8 cellular contexts compared by ENCODE assay signal in genomic region chr5:150144211-150144801, GRCh38. TPM values are rescaled to one million over a fixed set of nuclear protein-coding genes. Genes with fewer than 3 reads are reported as not detected.
DNase-seq lines count a peak whose midpoint lies in the region; ATAC-seq, FAIRE-seq and TF ChIP-seq lines count a peak whose summit lies in the region.

No MANE protein-coding gene starts in this region.

- TF ChIP-seq CTCF in Peyer's patch (IDR thresholded peaks at IDR 0.05): no peak
- no peak for TF ChIP-seq CTCF in tibial nerve (IDR thresholded peaks at IDR 0.05)

- H3K9me3 ChIP-seq in Peyer's patch (no peaks in the 10 kb centered on the region), esophagus (ENCODE audit: control insufficient read depth in 2 of 2, insufficient read depth in 1 of 2, low read depth in 1 of 2, low read length in 1 of 2) (no peaks in the 10 kb centered on the region), muscle layer of colon (ENCODE audit: low read length) (no peaks in the 10 kb centered on the region), tibial nerve (no peaks in the 10 kb centered on the region)

- H3K36me3 ChIP-seq in Peyer's patch (no peaks in the 10 kb centered on the region), esophagus (ENCODE audit: control insufficient read depth in 2 of 2, insufficient read depth in 2 of 2, low read length in 1 of 2) (no peaks in the 10 kb centered on the region), muscle layer of colon (ENCODE audit: insufficient read depth, low read length) (no peaks in the 10 kb centered on the region), tibial nerve (no peaks in the 10 kb centered on the region)

- TF ChIP-seq EP300 in tibial nerve (IDR thresholded peaks at IDR 0.05): peak; percentile 70 to 87

- H3K4me1 ChIP-seq in Peyer's patch (peaks cover 0 to 66% (median 0%) of the 10 kb centered on the region in 4 donors), esophagus (ENCODE audit: control insufficient read depth in 2 of 2, insufficient read depth in 2 of 2, low read length in 1 of 2) (peaks cover 3 to 18% of the 10 kb centered on the region in 2 donors), muscle layer of colon (ENCODE audit: insufficient read depth, low read length) (peaks cover 57% of the 10 kb centered on the region), tibial nerve (peaks cover 3 to 99% (median 90%) of the 10 kb centered on the region in 4 donors)

- H3K4me3 ChIP-seq in Peyer's patch (no peak overlapping the region), esophagus (ENCODE audit: low read depth in 1 of 2, low read length in 2 of 2) (no peak overlapping the region), muscle layer of colon (ENCODE audit: low read depth in 1 of 2, low read length in 2 of 2) (peak overlapping the region in 1 of 2 donors; percentile 16), tibial nerve (peak overlapping the region in 3 of 4 donors; percentile 12 to 37 (median 17))

- DNase-seq in Peyer's patch (no peak), tibial nerve (ENCODE audit: low spot score in 2 of 2) (peak in 1 of 2 donors; percentile 74), H54 (ENCODE audit: insufficient read length, low spot score) (no peak), dermis blood vessel endothelial cell (no peak), NCI-H1436 treated with DMSO at 0.1 percent for 48 hours (lab: John Stamatoyannopoulos, UW) (no peak)

- no peak overlapping the region for H3K9ac ChIP-seq in muscle layer of colon (ENCODE audit: low read length)

- TF ChIP-seq POLR2A in Peyer's patch (IDR thresholded peaks at IDR 0.05) (no peak), tibial nerve (IDR thresholded peaks at IDR 0.05) (peak in 1 of 2 donors; percentile 33), H54 (IDR thresholded peaks at IDR 0.05; ENCODE audit: low read depth, low read length) (no peak)

- H3K27me3 ChIP-seq in Peyer's patch (no peaks in the 10 kb centered on the region), esophagus (ENCODE audit: control insufficient read depth in 1 of 2, insufficient read depth in 2 of 2, low read length in 2 of 2) (no peaks in the 10 kb centered on the region), muscle layer of colon (ENCODE audit: control insufficient read depth in 1 of 2, insufficient read depth in 2 of 2, low read length in 2 of 2) (no peaks in the 10 kb centered on the region), tibial nerve (no peaks in the 10 kb centered on the region)

- H3K27ac ChIP-seq in Peyer's patch (peak overlapping the region; percentile 62 to 84 (median 72)), esophagus (ENCODE audit: low read depth in 2 of 2, low read length in 1 of 2) (peak overlapping the region; percentile 80 to 88), muscle layer of colon (ENCODE audit: low read depth, low read length) (peak overlapping the region; percentile 56), tibial nerve (peak overlapping the region; percentile 60 to 99 (median 90))

- WGBS in esophagus, 2 donors: 61 to 66% methylated on average over 14 of the region's 14 CpGs
- 20 to 24% methylated on average over 14 of the region's 14 CpGs for WGBS in tibial nerve, 2 donors

- no peak for ATAC-seq in GM21367 (IDR thresholded peaks at IDR 0.05; ENCODE audit: unreplicated experiment)

- FAIRE-seq in H54 (lab: Jason Lieb, UNC): no peak

RNA-seq across cellular contexts. Expression of gene PDGFRB, which starts 11.3 kb away (rescaled TPM):
- 10 to 100 TPM; 17.5 to 87.5 (median 31.2) TPM for total RNA-seq in Peyer's patch
- polyA plus RNA-seq in esophagus: 1 to 10 TPM; 7.9 to 9.6 TPM
- total RNA-seq in tibial nerve: 100 to 1,000 TPM; 171 to 354 (median 217) TPM
- total RNA-seq in dermis blood vessel endothelial cell: 9.9 and 17.0 TPM in 2 replicates

RNA-seq across cellular contexts. Expression of gene CDX1, which starts 22.3 kb away (rescaled TPM):
- total RNA-seq in Peyer's patch (100 to 1,000 TPM; 177 to 429 (median 370) TPM), tibial nerve (1 to 10 TPM in 1 of 4 donors, under 1 TPM in 1, not detected in 2; 0.22 to 2.5 TPM), dermis blood vessel endothelial cell (not detected in 2 replicates)
- under 1 TPM in 1 of 2 donors, not detected in 1; 0.08 TPM for polyA plus RNA-seq in esophagus

RNA-seq across cellular contexts. Expression of gene SLC6A7, which starts 45.6 kb away (rescaled TPM):
- total RNA-seq in Peyer's patch (10 to 100 TPM; 12.3 to 41.6 (median 19.9) TPM), tibial nerve (not detected), dermis blood vessel endothelial cell (not detected in 2 replicates)
- polyA plus RNA-seq in esophagus: not detected

RNA-seq across cellular contexts. Expression of gene CSF1R, which starts 58.0 kb away (rescaled TPM):
- total RNA-seq in Peyer's patch: 10 to 100 TPM in 3 of 4 donors, 1 to 10 TPM in 1; 2.1 to 24.8 (median 13.5) TPM
- polyA plus RNA-seq in esophagus: 1 to 10 TPM; 2.0 to 4.9 TPM
- 10 to 100 TPM; 35.4 to 57.9 (median 45.3) TPM for total RNA-seq in tibial nerve
- not detected in 2 replicates for total RNA-seq in dermis blood vessel endothelial cell

Comparison
In these comparisons a context has a peak if more than half of its experiments do, and no peak if none do; other contexts are left out.
1. H3K4me3 ChIP-seq: peak in tibial nerve (3 of 4); none in Peyer's patch (0 of 4) and esophagus (0 of 2).
2. RNA of gene CDX1, which starts 22.3 kb away (total RNA-seq): 177 to 429 TPM in Peyer's patch; 0.22 to 2.5 TPM in tibial nerve and not detected in dermis blood vessel endothelial cell; every median in the first group is over 10 times any median in the second.
3. RNA of gene SLC6A7, which starts 45.6 kb away (total RNA-seq): 12.3 to 41.6 TPM in Peyer's patch; not detected in tibial nerve and not detected in dermis blood vessel endothelial cell; every median in the first group is over 10 times any median in the second.
4. Peak in every context shown above with its lines, with median percentiles within 50 percentile points of each other: H3K27ac ChIP-seq.